ENCODE assay signal across 10 cellular contexts in the genomic region with DNA sequence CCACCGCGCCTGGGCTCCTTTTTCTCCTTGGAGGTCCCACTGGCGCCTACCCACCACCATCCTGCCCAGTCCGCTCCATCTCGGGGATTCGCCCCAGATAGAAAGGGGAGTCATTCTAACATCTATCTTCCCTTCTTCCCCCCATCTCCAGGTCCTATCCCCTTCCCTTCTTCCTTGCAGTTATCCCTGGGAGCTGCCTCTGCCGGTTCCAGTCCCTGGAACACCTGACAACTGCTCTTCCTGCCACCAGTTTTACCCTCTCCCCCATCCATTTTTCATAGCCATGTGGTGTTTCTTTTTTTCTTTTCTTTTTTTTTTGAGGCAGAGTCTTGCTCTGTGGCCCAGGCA. TPM values are rescaled to one million over a fixed set of nuclear protein-coding genes. Genes with fewer than 3 reads are reported as not detected.
DNase-seq lines count a peak whose midpoint lies in the region; FAIRE-seq and TF ChIP-seq lines count a peak whose summit lies in the region.
"Had no signal": no experiment of that assay in that cellular context is flagged by ENCODE, and none has a peak within 500 bp of the region (broad histone marks: within the 10 kb centered on the region; RNA-seq: fewer than 3 reads in every experiment).

No MANE protein-coding gene starts in this region.

- dilution Hi-C loops in endothelial cell of umbilical vein (cut with MboI; ENCODE audit: extremely low pct_ligation_motif_present, low sequenced_read_pairs): no loop called here

- H3K27me3 Mint-ChIP-seq in neural progenitor cell (ENCODE audit: insufficient read depth, low read depth): peaks cover 15% of the 10 kb centered on the region

- peak overlapping the region; percentile 42 for H3K4me3 Mint-ChIP-seq in neural progenitor cell

- no peak for DNase-seq in HFF-Myc (ENCODE audit: extremely low read depth, low read depth)
- peak; percentile 18 for DNase-seq in endothelial cell of umbilical vein (ENCODE audit: low read depth, low spot score)
- DNase-seq in neural progenitor cell (ENCODE audit: low spot score): no peak
- DNase-seq in KG1 (lab: John Stamatoyannopoulos, UW): no peak
- DNase-seq in NCI-H1694 treated with DMSO at 0.1 percent for 48 hours (lab: John Stamatoyannopoulos, UW): no peak
- no peak for DNase-seq in MV-4-11 (lab: John Stamatoyannopoulos, UW)
- DNase-seq in AML-193 (lab: John Stamatoyannopoulos, UW): no peak

- no TSS peak for BruUV-seq in endothelial cell of umbilical vein (replicated peaks; lab: Mats Ljungman, UMichigan)

- no peaks in the 10 kb centered on the region for H3K36me3 ChIP-seq in ACC112 (ENCODE audit: insufficient read depth, low read length)
- no peaks in the 10 kb centered on the region for H3K36me3 ChIP-seq in endothelial cell of umbilical vein (ENCODE audit: control insufficient read depth in 2 of 2, extremely low read depth in 1 of 2, insufficient read depth in 2 of 2, low read length in 2 of 2)
- H3K36me3 ChIP-seq in neural progenitor cell: no peaks in the 10 kb centered on the region

- TF ChIP-seq CTCF in HFF-Myc (IDR thresholded peaks at IDR 0.05; ENCODE audit: low read depth, low read length, missing control alignments) (no peak), endothelial cell of umbilical vein (IDR thresholded peaks at IDR 0.05; ENCODE audit: extremely low read depth in 1 of 2, insufficient read depth in 1 of 2, low read depth in 1 of 2, low read length in 2 of 2) (no peak), neural progenitor cell (IDR thresholded peaks at IDR 0.05) (peak; percentile 3)

- H3K27ac Mint-ChIP-seq in neural progenitor cell: no peak overlapping the region
- H3K27ac Mint-ChIP-seq: activated T-helper 2 cell treated with anti-CD3 and anti-CD28 coated beads, Interferon-gamma antibody, Interleukin-2, Interleukin-4, amounts not matched to agents 10 μg/mL and 5 μg/mL and 100 μg/mL, durations not matched to agents 14 hours and 24 hours and 36 hours had no signal

- CTCF ChIA-PET in endothelial cell of umbilical vein (lab: Charles Lee): interaction anchor here (0.7 to 8.7 kb wide), 34 partner anchors 10 to 347 kb away, joined by 3 to 180 read pairs (median 6); a partner anchor contains a TSS

- no peaks in the 10 kb centered on the region for H3K9me1 ChIP-seq in endothelial cell of umbilical vein (replicated peaks; ENCODE audit: control insufficient read depth, extremely low read depth, insufficient read depth, low read length)

- TF ChIP-seq POLR2A in endothelial cell of umbilical vein (IDR thresholded peaks at IDR 0.05; ENCODE audit: low read depth, low read length): no peak

- H3K4me1 Mint-ChIP-seq in neural progenitor cell: peaks cover 31% of the 10 kb centered on the region

- H4K20me1 ChIP-seq in endothelial cell of umbilical vein (replicated peaks; ENCODE audit: control insufficient read depth, extremely low read depth, insufficient read depth, low read length) (no peaks in the 10 kb centered on the region), neural progenitor cell (ENCODE audit: low read depth) (no peaks in the 10 kb centered on the region)

- H3K4me1 ChIP-seq in ACC112 (ENCODE audit: control insufficient read depth, insufficient read depth, low read length, unreplicated experiment) (peaks cover 35% of the 10 kb centered on the region), endothelial cell of umbilical vein (ENCODE audit: control insufficient read depth, extremely low read depth, insufficient read depth, low read length) (peaks cover 24% of the 10 kb centered on the region), neural progenitor cell (peaks cover 4% of the 10 kb centered on the region)

- H3F3A ChIP-seq in neural progenitor cell (ENCODE audit: low read depth): peaks cover 16% of the 10 kb centered on the region

- no peak overlapping the region for H3K27ac ChIP-seq in ACC112 (ENCODE audit: low read depth, low read length)
- H3K27ac ChIP-seq in endothelial cell of umbilical vein (ENCODE audit: insufficient read depth, low read depth, low read length): no peak overlapping the region
- no peak overlapping the region for H3K27ac ChIP-seq in neural progenitor cell
- H3K27ac ChIP-seq: epithelial cell of prostate had no signal

- H2AFZ ChIP-seq in ACC112 (ENCODE audit: low read length, unreplicated experiment) (peak overlapping the region; percentile 91), endothelial cell of umbilical vein (ENCODE audit: low read depth, low read length) (no peak overlapping the region), neural progenitor cell (replicated peaks) (no peak overlapping the region)

- H3K4me2 ChIP-seq in endothelial cell of umbilical vein (ENCODE audit: insufficient read depth, low read length) (peak overlapping the region; percentile 26), neural progenitor cell (peak overlapping the region; percentile 87)

- POLR2A ChIA-PET in endothelial cell of umbilical vein (lab: Charles Lee): no interaction called here

- H3K9ac ChIP-seq in endothelial cell of umbilical vein (replicated peaks; ENCODE audit: extremely low read depth, insufficient read depth, low read length): no peak overlapping the region
- no peak overlapping the region for H3K9ac ChIP-seq in neural progenitor cell

- H3K36me3 Mint-ChIP-seq in neural progenitor cell: no peaks in the 10 kb centered on the region

- H3K9me3 Mint-ChIP-seq in neural progenitor cell: no peaks in the 10 kb centered on the region
- H3K9me3 Mint-ChIP-seq: activated T-helper 2 cell treated with anti-CD3 and anti-CD28 coated beads, Interferon-gamma antibody, Interleukin-2, Interleukin-4, amounts not matched to agents 10 μg/mL and 5 μg/mL and 100 μg/mL, durations not matched to agents 14 hours and 24 hours and 36 hours had no signal

- peaks cover 2% of the 10 kb centered on the region for H3K27me3 ChIP-seq in ACC112 (ENCODE audit: insufficient read depth, low read length)
- H3K27me3 ChIP-seq in endothelial cell of umbilical vein (ENCODE audit: control insufficient read depth in 2 of 2, insufficient read depth in 2 of 2, low read length in 2 of 2): peaks cover 0 to 18% of the 10 kb centered on the region in 2 experiments
- H3K27me3 ChIP-seq in neural progenitor cell: no peaks in the 10 kb centered on the region

- H3K4me3 ChIP-seq in ACC112 (ENCODE audit: low read depth, low read length) (peak overlapping the region; percentile 73), HFF-Myc (replicated peaks; ENCODE audit: low read depth, low read length) (peak overlapping the region; percentile 33), endothelial cell of umbilical vein (replicated peaks in 1 of 3; ENCODE audit: insufficient read depth in 1 of 3, low read depth in 1 of 3, low read length in 3 of 3) (no peak overlapping the region), neural progenitor cell (peak overlapping the region; percentile 50)

- intact Hi-C loops in endothelial cell of umbilical vein (cut with micrococcal nuclease): loop anchor here (1.0 to 2.0 kb wide), 6 partner anchors 29 to 248 kb away; no protein-coding TSS in a partner anchor

- H3K9me3 ChIP-seq in endothelial cell of umbilical vein (replicated peaks; ENCODE audit: control insufficient read depth, insufficient read depth, low read length) (no peaks in the 10 kb centered on the region), neural progenitor cell (ENCODE audit: low read depth) (no peaks in the 10 kb centered on the region)

- H3K79me2 ChIP-seq in ACC112 (ENCODE audit: control insufficient read depth, insufficient read depth, low read length, unreplicated experiment) (no peaks in the 10 kb centered on the region), endothelial cell of umbilical vein (ENCODE audit: control insufficient read depth, insufficient read depth, low read length) (no peaks in the 10 kb centered on the region), neural progenitor cell (ENCODE audit: low read depth) (no peaks in the 10 kb centered on the region)

- no peak for FAIRE-seq in endothelial cell of umbilical vein (lab: Jason Lieb, UNC)

TF ChIP-seq in endothelial cell of umbilical vein, 7 proteins besides CTCF, POLR2A, EP300 and RAD21:
- TF ChIP-seq JUN (IDR thresholded peaks at IDR 0.05; ENCODE audit: borderline replicate concordance, insufficient read depth, insufficient read length, low read depth) (no peak), POLR2AphosphoS5 (IDR thresholded peaks at IDR 0.05; ENCODE audit: insufficient read depth, low read depth, low read length) (no peak), GATA2 (IDR thresholded peaks at IDR 0.05; ENCODE audit: insufficient read depth, insufficient read length, low read depth, low read length) (no peak), MYC (IDR thresholded peaks at IDR 0.05; ENCODE audit: low read depth, low read length) (no peak), FOS (IDR thresholded peaks at IDR 0.05; ENCODE audit: borderline replicate concordance, insufficient read depth, low read length) (no peak), EZH2 (IDR thresholded peaks at IDR 0.05; ENCODE audit: borderline replicate concordance, low read depth, low read length, severe bottlenecking) (no peak)
- TF ChIP-seq, protein P1, sequence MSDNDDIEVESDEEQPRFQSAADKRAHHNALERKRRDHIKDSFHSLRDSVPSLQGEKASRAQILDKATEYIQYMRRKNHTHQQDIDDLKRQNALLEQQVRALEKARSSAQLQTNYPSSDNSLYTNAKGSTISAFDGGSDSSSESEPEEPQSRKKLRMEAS (IDR thresholded peaks at IDR 0.05; ENCODE audit: insufficient read depth, insufficient read length): no peak

RNA-seq across cellular contexts. Expression of a gene that starts 12.0 kb away (rescaled TPM):
- 1.2 and 2.7 TPM in 2 replicates for total RNA-seq in endothelial cell of umbilical vein
- 0.68 and 0.75 TPM in 2 replicates for polyA plus RNA-seq in endothelial cell of umbilical vein
- polyA plus RNA-seq in endothelial cell of umbilical vein (2011; cell fraction: cytosol; rRNA removed): 0.80 and 0.86 TPM in 2 replicates
- 7.3 and 7.6 TPM in 2 replicates for polyA plus RNA-seq in endothelial cell of umbilical vein (2011; cell fraction: nucleus; rRNA removed)
- polyA plus RNA-seq in endothelial cell of umbilical vein (2012): 1.1 and 1.2 TPM in 2 replicates
- polyA minus RNA-seq in endothelial cell of umbilical vein: 0.66 and 2.0 TPM in 2 replicates
- polyA minus RNA-seq in endothelial cell of umbilical vein (2011; cell fraction: cytosol; rRNA and poly(A)+ RNA removed): not detected
- 1.0 and 1.3 TPM in 2 replicates for polyA minus RNA-seq in endothelial cell of umbilical vein (2011; cell fraction: nucleus; rRNA and poly(A)+ RNA removed)
- 0.22 and 7.0 TPM in 2 replicates for total RNA-seq in neural progenitor cell (ENCODE audit: low replicate concordance)
- total RNA-seq: activated T-helper 2 cell treated with anti-CD3 and anti-CD28 coated beads, Interferon-gamma antibody, Interleukin-2, Interleukin-4, amounts not matched to agents 10 μg/mL and 5 μg/mL and 100 μg/mL, durations not matched to agents 14 hours and 24 hours and 36 hours had no signal

RNA-seq across cellular contexts. Expression of a gene that starts 48.3 kb away (rescaled TPM):
- total RNA-seq in endothelial cell of umbilical vein (1.5 and 3.1 TPM in 2 replicates), neural progenitor cell (ENCODE audit: low replicate concordance) (7.1 and 21.2 TPM in 2 replicates)
- 1.3 and 2.2 TPM in 2 replicates for polyA plus RNA-seq in endothelial cell of umbilical vein
- polyA plus RNA-seq in endothelial cell of umbilical vein (2011; cell fraction: cytosol; rRNA removed): 0.88 and 1.3 TPM in 2 replicates
- 4.9 and 5.7 TPM in 2 replicates for polyA plus RNA-seq in endothelial cell of umbilical vein (2011; cell fraction: nucleus; rRNA removed)
- 1.1 and 2.2 TPM in 2 replicates for polyA plus RNA-seq in endothelial cell of umbilical vein (2012)
- 1.1 and 1.4 TPM in 2 replicates for polyA minus RNA-seq in endothelial cell of umbilical vein
- 1.3 TPM for polyA minus RNA-seq in endothelial cell of umbilical vein (2011; cell fraction: cytosol; rRNA and poly(A)+ RNA removed)
- polyA minus RNA-seq in endothelial cell of umbilical vein (2011; cell fraction: nucleus; rRNA and poly(A)+ RNA removed): 1.0 and 1.6 TPM in 2 replicates

Comparison
In these comparisons a context has a peak if more than half of its experiments do, and no peak if none do; other contexts are left out.
1. H3K4me3 ChIP-seq: peak in ACC112 (single experiment), HFF-Myc (single experiment) and neural progenitor cell (single experiment); none in endothelial cell of umbilical vein (0 of 3).